35 cellular contexts compared by ENCODE assay signal in the genomic region with DNA sequence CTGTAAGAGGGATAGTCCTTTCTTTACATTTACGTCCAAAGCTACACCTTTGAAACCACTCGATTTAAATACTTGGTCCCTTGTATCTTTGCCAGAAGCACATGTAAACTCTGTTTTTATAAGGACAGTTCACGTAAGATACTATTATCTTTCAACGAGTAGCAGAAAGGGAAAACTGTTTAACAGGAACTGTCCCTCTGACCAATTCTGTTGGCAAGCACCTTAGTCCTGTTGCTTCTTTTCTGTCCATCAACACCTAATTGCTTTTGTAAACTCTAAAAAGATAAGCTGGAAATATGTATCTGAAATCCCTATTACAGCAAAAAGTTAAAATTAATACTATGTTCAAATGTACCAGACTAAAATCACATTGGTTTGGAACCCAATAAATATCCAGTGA.
"Had no signal": no experiment of that assay in that cellular context is flagged by ENCODE, and none has a peak within 500 bp of the region (broad histone marks: within the 10 kb centered on the region; RNA-seq: fewer than 3 reads in every experiment).

No MANE protein-coding gene starts in this region.

- DNase-seq: Karpas-422, Kasumi-1, MG63, MM.1S, MV-4-11, NCI-H1048, NCI-H1092, NCI-H1092 treated with DMSO at 0.1 percent for 48 hours, NCI-H1105, NCI-H1105 treated with DMSO at 0.1 percent for 48 hours, NCI-H1417, NCI-H1417 treated with DMSO at 0.1 percent for 48 hours, NCI-H1436, NCI-H1436 treated with DMSO at 0.1 percent for 48 hours, NCI-H146, NCI-H1694, NCI-H1694 treated with DMSO at 0.1 percent for 48 hours, NCI-H187, NCI-H187 treated with DMSO at 0.1 percent for 48 hours, NCI-H1930, NCI-H2029, NCI-H2029 treated with DMSO at 0.1 percent for 48 hours, NCI-H2081, NCI-H2081 treated with DMSO at 0.1 percent for 48 hours, NCI-H2107, NCI-H2171, NCI-H2171 treated with DMSO at 0.1 percent for 48 hours, NCI-H2227 treated with DMSO at 0.1 percent for 48 hours, NCI-H226, NCI-H345, NCI-H446, NCI-H446 treated with DMSO at 0.1 percent for 48 hours, NCI-H510A, NCI-H510A treated with DMSO at 0.1 percent for 48 hours, NCI-H524 had no signal

- H3K4me3 ChIP-seq: MG63 had no signal

- H3K9me3 ChIP-seq: MG63 had no signal
